ENCODE assay signal across 32 cellular contexts in genomic region chr3:131357275-131357674, GRCh38.
"Had no signal": no experiment of that assay in that cellular context is flagged by ENCODE, and none has a peak within 500 bp of the region (broad histone marks: within the 10 kb centered on the region; RNA-seq: fewer than 3 reads in every experiment).

No MANE protein-coding gene starts in this region.

- H3K27me3 ChIP-seq: MG63 had no signal

- H3K4me3 ChIP-seq: MG63 had no signal

- H3K9me3 ChIP-seq: MG63 had no signal

- DNase-seq: Karpas-422, Kasumi-1, MG63, MM.1S, MV-4-11, NCI-H1048, NCI-H1092, NCI-H1092 treated with DMSO at 0.1 percent for 48 hours, NCI-H1105, NCI-H1105 treated with DMSO at 0.1 percent for 48 hours, NCI-H1417 treated with DMSO at 0.1 percent for 48 hours, NCI-H1436, NCI-H1436 treated with DMSO at 0.1 percent for 48 hours, NCI-H146, NCI-H1694, NCI-H1694 treated with DMSO at 0.1 percent for 48 hours, NCI-H187, NCI-H187 treated with DMSO at 0.1 percent for 48 hours, NCI-H1930, NCI-H2029, NCI-H2029 treated with DMSO at 0.1 percent for 48 hours, NCI-H2081, NCI-H2081 treated with DMSO at 0.1 percent for 48 hours, NCI-H2107, NCI-H2171, NCI-H2171 treated with DMSO at 0.1 percent for 48 hours, NCI-H226, NCI-H345, NCI-H446, NCI-H446 treated with DMSO at 0.1 percent for 48 hours, NCI-H510A, NCI-H510A treated with DMSO at 0.1 percent for 48 hours had no signal

- H3K36me3 ChIP-seq: MG63 had no signal
